ENCODE assay signal across 9 cellular contexts in the genomic region with DNA sequence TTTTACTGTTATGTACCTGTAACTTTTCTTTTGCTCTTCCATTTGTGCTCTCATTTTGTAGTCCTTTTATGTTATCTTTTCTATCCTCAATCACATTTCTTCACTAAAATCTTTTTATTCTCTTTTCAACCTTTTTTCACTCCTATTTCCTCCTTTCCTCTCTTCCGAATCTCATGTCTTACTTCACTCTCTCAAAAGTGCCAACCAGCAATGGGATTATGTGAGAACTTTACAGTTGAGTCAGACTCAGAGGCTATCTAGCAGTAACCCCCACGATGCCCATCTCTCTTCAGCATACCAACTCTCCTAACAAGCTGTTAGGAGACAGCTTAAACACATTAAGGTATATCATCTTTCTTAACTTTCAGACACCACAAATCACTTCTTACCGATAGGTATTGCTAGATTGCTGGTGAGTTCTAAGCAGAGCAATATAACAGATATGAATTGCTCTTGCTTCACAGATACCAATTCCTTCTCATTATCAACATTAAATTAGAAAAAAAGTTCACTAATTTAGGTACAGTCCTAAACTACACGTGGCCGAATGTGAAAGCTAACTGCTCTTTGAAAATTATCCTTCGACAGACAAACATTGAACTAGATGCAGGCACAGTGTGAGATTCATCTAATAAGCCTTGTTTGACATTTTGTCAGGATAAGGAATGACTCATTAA. TPM values are rescaled to one million over a fixed set of nuclear protein-coding genes. Genes with fewer than 3 reads are reported as not detected.
DNase-seq lines count a peak whose midpoint lies in the region; ATAC-seq, FAIRE-seq and TF ChIP-seq lines count a peak whose summit lies in the region.
"Had no signal": no experiment of that assay in that cellular context is flagged by ENCODE, and none has a peak within 500 bp of the region (broad histone marks: within the 10 kb centered on the region; RNA-seq: fewer than 3 reads in every experiment).

No MANE protein-coding gene starts in this region.

- H3K27ac ChIP-seq in astrocyte (ENCODE audit: low read depth, low read length) = no peak overlapping the region
- no peak overlapping the region for H3K27ac ChIP-seq in mesodermal cell (ENCODE audit: low read depth, low read length, severe bottlenecking)
- peak overlapping the region; percentile 59 to 84 (median 70) for H3K27ac ChIP-seq in transverse colon

- no peaks in the 10 kb centered on the region for H3K36me3 ChIP-seq in astrocyte (ENCODE audit: insufficient read depth, low read length)
- no peaks in the 10 kb centered on the region for H3K36me3 ChIP-seq in mesodermal cell (ENCODE audit: control insufficient read depth, insufficient read depth, low read length)
- no peaks in the 10 kb centered on the region for H3K36me3 ChIP-seq in transverse colon

- peaks cover 1% of the 10 kb centered on the region for H3K9me3 Mint-ChIP-seq in activated T-cell treated with anti-CD3 and anti-CD28 coated beads, Interleukin-2, amount 50 U/mL, for 4 hours
- peaks cover 4% of the 10 kb centered on the region for H3K9me3 Mint-ChIP-seq in astrocyte (ENCODE audit: unreplicated experiment)
- H3K9me3 Mint-ChIP-seq: dendritic cell treated with granulocyte-macrophage colony-stimulating factor and Interleukin-4, amounts not matched to agents 40 ng/mL and 50 ng/mL, for 4 days had no signal

- H3K4me1 ChIP-seq in astrocyte (ENCODE audit: insufficient read depth, low read length) (peaks cover 5% of the 10 kb centered on the region), mesodermal cell (ENCODE audit: control insufficient read depth, insufficient read depth, low read length, poor library complexity, severe bottlenecking) (no peaks in the 10 kb centered on the region), transverse colon (peaks cover 0 to 13% (median 6%) of the 10 kb centered on the region in 4 donors)

- no peak overlapping the region for H2AFZ ChIP-seq in astrocyte (ENCODE audit: low read depth, low read length)

- H3K9ac ChIP-seq in astrocyte (ENCODE audit: low read length) = no peak overlapping the region

- H3K9me3 ChIP-seq in astrocyte (ENCODE audit: insufficient read depth, low read depth, low read length) (no peaks in the 10 kb centered on the region), mesodermal cell (ENCODE audit: control insufficient read depth, low read length) (peaks cover 5% of the 10 kb centered on the region), transverse colon (no peaks in the 10 kb centered on the region)

- H3K4me3 ChIP-seq in astrocyte (ENCODE audit: insufficient read depth, low read depth, low read length) (no peak overlapping the region), mesodermal cell (ENCODE audit: extremely low read depth, insufficient read depth, low read length, poor library complexity, severe bottlenecking) (peak overlapping the region; percentile 6), transverse colon (peak overlapping the region in 1 of 4 donors; percentile 59)

- H3K27me3 Mint-ChIP-seq in activated T-cell treated with anti-CD3 and anti-CD28 coated beads, Interleukin-2, amount 50 U/mL, for 4 hours (ENCODE audit: low read depth) = no peaks in the 10 kb centered on the region
- H3K27me3 Mint-ChIP-seq in astrocyte (ENCODE audit: low read depth, unreplicated experiment) = peaks cover 27% of the 10 kb centered on the region

- no peak for TF ChIP-seq POLR2A in transverse colon (IDR thresholded peaks at IDR 0.05)

- H3K4me1 Mint-ChIP-seq in activated T-cell treated with anti-CD3 and anti-CD28 coated beads, Interleukin-2, amount 50 U/mL, for 4 hours (ENCODE audit: low read depth) = peaks cover 48% of the 10 kb centered on the region
- peaks cover 4% of the 10 kb centered on the region for H3K4me1 Mint-ChIP-seq in astrocyte (ENCODE audit: low read depth, unreplicated experiment)

- FAIRE-seq in astrocyte (lab: Jason Lieb, UNC) = no peak

- H3K79me2 ChIP-seq in astrocyte (ENCODE audit: insufficient read depth, low read length) = no peaks in the 10 kb centered on the region

- no peaks in the 10 kb centered on the region for H3K36me3 Mint-ChIP-seq in activated T-cell treated with anti-CD3 and anti-CD28 coated beads, Interleukin-2, amount 50 U/mL, for 4 hours (ENCODE audit: insufficient read depth)
- H3K36me3 Mint-ChIP-seq in astrocyte (ENCODE audit: low read depth, unreplicated experiment) = peaks cover 2% of the 10 kb centered on the region

- no peak for DNase-seq in activated T-cell treated with anti-CD3 and anti-CD28 coated beads, Interleukin-2, amount 50 U/mL, for 4 hours
- DNase-seq in activated T-cell treated with anti-CD3 and anti-CD28 coated beads, Interleukin-2, amount 50 U/mL, for 48 hours = no peak
- DNase-seq in astrocyte (ENCODE audit: low read depth) (no peak), transverse colon (no peak), NCI-H345 (lab: John Stamatoyannopoulos, UW) (no peak), NCI-H2227 (lab: John Stamatoyannopoulos, UW; ENCODE audit: unreplicated experiment) (no peak), NCI-H345 treated with DMSO at 0.1 percent for 48 hours (lab: John Stamatoyannopoulos, UW; ENCODE audit: unreplicated experiment) (no peak)

- peak overlapping the region; percentile 81 for H3K4me3 Mint-ChIP-seq in activated T-cell treated with anti-CD3 and anti-CD28 coated beads, Interleukin-2, amount 50 U/mL, for 4 hours
- peak overlapping the region; percentile 76 for H3K4me3 Mint-ChIP-seq in astrocyte (ENCODE audit: unreplicated experiment)

- no peak overlapping the region for H3K27ac Mint-ChIP-seq in astrocyte (ENCODE audit: unreplicated experiment)
- H3K27ac Mint-ChIP-seq: dendritic cell treated with granulocyte-macrophage colony-stimulating factor and Interleukin-4, amounts not matched to agents 40 ng/mL and 50 ng/mL, for 4 days had no signal

- no peak for TF ChIP-seq CTCF in astrocyte (IDR thresholded peaks at IDR 0.05; ENCODE audit: insufficient read depth, low read depth, low read length)
- TF ChIP-seq CTCF in transverse colon (IDR thresholded peaks at IDR 0.05) = no peak

- 44 to 74% methylated on average over 4 of the region's 6 CpGs for WGBS in mesodermal cell (ENCODE audit: insufficient coverage in 2 of 2), 2 experiments
- WGBS in transverse colon (ENCODE audit: low coverage in 1 of 2), 2 donors = 50% methylated on average over 6 of the region's 6 CpGs

- H3K27me3 ChIP-seq in astrocyte (ENCODE audit: insufficient read depth, low read length) (peaks cover 19% of the 10 kb centered on the region), transverse colon (peaks cover 4% of the 10 kb centered on the region)

- no peaks in the 10 kb centered on the region for H4K20me1 ChIP-seq in astrocyte (ENCODE audit: insufficient read depth, low read length)

- peak; percentile 2 to 3 for ATAC-seq in activated T-cell treated with anti-CD3 and anti-CD28 coated beads, Interleukin-2, amount 50 U/mL, for 4 hours

- no peak for TF ChIP-seq EP300 in transverse colon (IDR thresholded peaks at IDR 0.05; ENCODE audit: low read depth)

- intact Hi-C loops in transverse colon (cut with DNase I; ENCODE audit: low total_unique reads) = loop anchor here (5.0 kb wide), 1 partner anchor 185 kb away; the partner anchor contains the start of gene ASF1A

- H3K4me2 ChIP-seq in astrocyte (ENCODE audit: low read length) = peak overlapping the region; percentile 90

- in situ Hi-C loops in transverse colon (cut with MboI; ENCODE audit: low pct_ligation_motif_present in 1 of 4, low pct_unique_long_range_greater_than_20kb in 1 of 4, low sequenced_read_pairs in 3 of 4) = no loop called here

RNA-seq across cellular contexts. Expression of gene FAM184A, which starts 1.4 kb away (rescaled TPM):
- total RNA-seq in activated T-cell treated with anti-CD3 and anti-CD28 coated beads, Interleukin-2, amount 50 U/mL, for 4 hours = 10 to 100 TPM in 2 of 3 donors, 1 to 10 TPM in 1; 8.6 to 10.9 (median 10.4) TPM
- total RNA-seq in astrocyte (1.3 and 2.0 TPM in 2 replicates), transverse colon (10 to 100 TPM in 1 of 4 donors, 1 to 10 TPM in 2, under 1 TPM in 1; 0.20 to 13.1 (median 2.9) TPM)
- polyA plus RNA-seq in mesodermal cell (2013, experiment 1 of 2) = 7.2 TPM
- polyA plus RNA-seq in mesodermal cell (2013, experiment 2 of 2) = 4.2 TPM

Comparison
In these comparisons a context has a peak if more than half of its experiments do, and no peak if none do; other contexts are left out.
1. H3K27ac ChIP-seq: peak in transverse colon (4 of 4); none in astrocyte (single experiment) and mesodermal cell (single experiment).